ENCODE assay signal across 8 cellular contexts in the genomic region with DNA sequence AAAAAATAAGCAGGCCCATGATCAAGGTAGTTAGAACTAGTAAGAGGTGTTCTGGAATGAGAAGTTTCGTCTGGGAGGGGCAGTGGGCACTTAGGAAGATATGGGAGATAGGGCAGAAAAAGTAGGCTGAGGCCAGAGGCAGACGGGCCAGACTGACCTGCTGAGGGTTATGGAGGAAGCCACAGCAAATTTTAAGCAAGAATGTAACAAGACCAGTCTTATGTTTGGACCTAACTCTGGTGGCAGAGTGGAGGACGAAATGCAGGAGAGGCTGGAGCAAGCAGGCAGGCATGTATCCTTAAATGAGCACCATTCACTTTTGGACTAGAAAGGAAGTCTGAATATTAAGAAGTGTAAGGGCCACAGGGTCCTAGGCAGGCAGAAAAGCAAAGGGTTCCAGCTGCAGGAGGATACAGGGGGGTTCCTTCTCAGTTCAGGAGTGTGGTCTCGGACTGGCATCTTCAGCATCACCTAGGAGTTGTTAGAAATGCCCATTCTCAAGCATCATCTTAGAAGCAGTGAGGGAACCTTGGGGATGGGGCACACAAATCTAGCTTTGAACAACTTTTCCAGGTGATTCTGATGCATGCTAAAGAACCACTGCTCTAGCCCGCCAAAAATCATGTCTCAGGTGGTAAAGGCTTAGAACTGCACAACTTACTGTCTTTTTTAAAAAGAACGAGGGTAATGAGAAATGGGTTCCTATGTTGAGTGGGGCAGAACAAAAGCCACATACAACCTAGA. TPM values are rescaled to one million over a fixed set of nuclear protein-coding genes. Genes with fewer than 3 reads are reported as not detected.
DNase-seq lines count a peak whose midpoint lies in the region; ATAC-seq, FAIRE-seq and TF ChIP-seq lines count a peak whose summit lies in the region.

No MANE protein-coding gene starts in this region.

- intact Hi-C loops in heart right ventricle (cut with DNase I) (loop anchor here in 1 of 10 donors (5.0 kb wide), 1 partner anchor 44 kb away; no protein-coding TSS in a partner anchor), cardiac septum (cut with DNase I) (loop anchor here (2.0 kb wide), 1 partner anchor 25 kb away; no protein-coding TSS in a partner anchor), vagina (cut with DNase I) (no loop called here)

- WGBS in heart right ventricle, 2 donors: 58 to 74% methylated on average over 6 of the region's 6 CpGs
- WGBS in mesodermal cell (ENCODE audit: insufficient coverage in 2 of 2), 2 experiments: 72 to 86% methylated on average over 4 to 5 of the region's 6 CpGs

- H3K4me1 ChIP-seq in heart right ventricle (peaks cover 4 to 39% (median 35%) of the 10 kb centered on the region in 9 donors), mesodermal cell (ENCODE audit: control insufficient read depth, insufficient read depth, low read length, poor library complexity, severe bottlenecking) (peaks cover 14% of the 10 kb centered on the region), vagina (peaks cover 38% of the 10 kb centered on the region)

- no peak for FAIRE-seq in bronchial epithelial cell (lab: Jason Lieb, UNC)
- no peak for FAIRE-seq in H54 (lab: Jason Lieb, UNC)

- H3K36me3 ChIP-seq in heart right ventricle: no peaks in the 10 kb centered on the region
- H3K36me3 ChIP-seq in bronchial epithelial cell (ENCODE audit: control insufficient read depth, insufficient read depth, low read length): no peaks in the 10 kb centered on the region
- peaks cover 14% of the 10 kb centered on the region for H3K36me3 ChIP-seq in mesodermal cell (ENCODE audit: control insufficient read depth, insufficient read depth, low read length)
- no peaks in the 10 kb centered on the region for H3K36me3 ChIP-seq in vagina

- no peak for TF ChIP-seq CTCF in heart right ventricle (IDR thresholded peaks at IDR 0.05)
- TF ChIP-seq CTCF in bronchial epithelial cell (IDR thresholded peaks at IDR 0.05; ENCODE audit: insufficient read depth, low read length, severe bottlenecking): no peak
- TF ChIP-seq CTCF in vagina (IDR thresholded peaks at IDR 0.05): no peak

- DNase-seq in heart right ventricle (no peak), cardiac septum (ENCODE audit: low spot score) (no peak), bronchial epithelial cell (ENCODE audit: low read depth) (no peak), vagina (ENCODE audit: extremely low spot score in 2 of 2) (no peak), H54 (ENCODE audit: insufficient read length, low spot score) (no peak), cerebellum (ENCODE audit: low spot score) (no peak)
- DNase-seq in NK-92 treated with Interleukin-12 subunit alpha and Interleukin-12 subunit beta, amount 100 ng/mL, for 24 hours (lab: John Stamatoyannopoulos, UW): no peak

- H3K27ac ChIP-seq in heart right ventricle (peak overlapping the region; percentile 95 to 100 (median 99)), mesodermal cell (ENCODE audit: low read depth, low read length, severe bottlenecking) (peak overlapping the region; percentile 100), vagina (peak overlapping the region; percentile 99)

- H3K4me3 ChIP-seq in heart right ventricle: peak overlapping the region; percentile 15 to 99 (median 96)
- H3K4me3 ChIP-seq in bronchial epithelial cell (ENCODE audit: low read depth, low read length): peak overlapping the region; percentile 99
- peak overlapping the region; percentile 97 for H3K4me3 ChIP-seq in mesodermal cell (ENCODE audit: extremely low read depth, insufficient read depth, low read length, poor library complexity, severe bottlenecking)
- peak overlapping the region; percentile 94 to 96 for H3K4me3 ChIP-seq in vagina

- H3K27me3 ChIP-seq in heart right ventricle (no peaks in the 10 kb centered on the region), bronchial epithelial cell (ENCODE audit: control insufficient read depth, insufficient read depth, low read length) (no peaks in the 10 kb centered on the region), vagina (no peaks in the 10 kb centered on the region)

- TF ChIP-seq POLR2A in vagina (IDR thresholded peaks at IDR 0.05): no peak
- no peak for TF ChIP-seq POLR2A in H54 (IDR thresholded peaks at IDR 0.05; ENCODE audit: low read depth, low read length)

- H3K9me3 ChIP-seq in heart right ventricle: no peaks in the 10 kb centered on the region
- peaks cover 6% of the 10 kb centered on the region for H3K9me3 ChIP-seq in mesodermal cell (ENCODE audit: control insufficient read depth, low read length)
- H3K9me3 ChIP-seq in vagina: no peaks in the 10 kb centered on the region

- ATAC-seq in heart right ventricle: no peak

RNA-seq across cellular contexts. Expression of a gene that starts 1.7 kb away (rescaled TPM):
- total RNA-seq in heart right ventricle (100 to 1,000 TPM; 353 to 802 (median 569) TPM), cardiac septum (569 TPM), bronchial epithelial cell (149 and 200 TPM in 2 replicates), vagina (326 TPM), cerebellum (116 TPM)
- polyA plus RNA-seq in heart right ventricle: 100 to 1,000 TPM; 261 to 538 TPM
- polyA plus RNA-seq in mesodermal cell (2013, experiment 1 of 2): 506 TPM
- 508 TPM for polyA plus RNA-seq in mesodermal cell (2013, experiment 2 of 2)

RNA-seq across cellular contexts. Expression of a gene that starts 37.0 kb away (rescaled TPM):
- 1 to 10 TPM in 2 of 10 donors, under 1 TPM in 8; 0.27 to 1.9 (median 0.70) TPM for total RNA-seq in heart right ventricle
- polyA plus RNA-seq in heart right ventricle: under 1 TPM; 0.19 to 0.44 TPM
- total RNA-seq in cardiac septum: 0.83 TPM
- 2.9 and 3.6 TPM in 2 replicates for total RNA-seq in bronchial epithelial cell
- 5.2 TPM for polyA plus RNA-seq in mesodermal cell (2013, experiment 1 of 2)
- polyA plus RNA-seq in mesodermal cell (2013, experiment 2 of 2): 5.0 TPM
- 0.49 TPM for total RNA-seq in vagina
- 1.5 TPM for total RNA-seq in cerebellum
